Comparison of ENCODE assay signal across 8 cellular contexts in genomic region chr3:4474683-4475490, GRCh38. TPM values are rescaled to one million over a fixed set of nuclear protein-coding genes. Genes with fewer than 3 reads are reported as not detected.
DNase-seq lines count a peak whose midpoint lies in the region; ATAC-seq and TF ChIP-seq lines count a peak whose summit lies in the region.

No MANE protein-coding gene starts in this region.

- no peaks in the 10 kb centered on the region for H3K36me3 Mint-ChIP-seq in dendritic cell treated with granulocyte-macrophage colony-stimulating factor and Interleukin-4, amounts not matched to agents 40 ng/mL and 50 ng/mL, for 4 days (ENCODE audit: low read depth)

- no peaks in the 10 kb centered on the region for H3K27me3 Mint-ChIP-seq in dendritic cell treated with granulocyte-macrophage colony-stimulating factor and Interleukin-4, amounts not matched to agents 40 ng/mL and 50 ng/mL, for 4 days

- no peak overlapping the region for H2AFZ ChIP-seq in OCI-LY3 (ENCODE audit: low read depth, low read length)
- H2AFZ ChIP-seq in neuronal stem cell (ENCODE audit: low read length), result peak overlapping the region; percentile 55

- H3K27me3 ChIP-seq in OCI-LY3 (ENCODE audit: low read depth, low read length), result peaks cover 51% of the 10 kb centered on the region
- peaks cover 0 to 4% (median 0%) of the 10 kb centered on the region in 3 experiments for H3K27me3 ChIP-seq in neuronal stem cell (ENCODE audit: control insufficient read depth in 3 of 3, insufficient read depth in 3 of 3, low read depth in 1 of 3, low read length in 3 of 3)

- WGBS in neuronal stem cell (ENCODE audit: extremely low coverage in 2 of 2, insufficient read length in 2 of 2, insufficient replicate concordance in 1 of 2), 2 donors, result no CpG with 5 or more reads among the region's 7 CpGs

- no peak overlapping the region for H2BK12ac ChIP-seq in neuronal stem cell (ENCODE audit: low read length)

- no peak overlapping the region for H2BK120ac ChIP-seq in neuronal stem cell (ENCODE audit: low read depth, low read length)

- H4K20me1 ChIP-seq in OCI-LY3 (ENCODE audit: insufficient read depth, low read length), result no peaks in the 10 kb centered on the region

- no peak overlapping the region for H4K8ac ChIP-seq in neuronal stem cell (ENCODE audit: low read depth, low read length)

- H3K27ac ChIP-seq in OCI-LY3 (ENCODE audit: low read length) (no peak overlapping the region), neuronal stem cell (replicated peaks; ENCODE audit: low read length) (peak overlapping the region; percentile 20)

- ATAC-seq in GM18499 (IDR thresholded peaks at IDR 0.05; ENCODE audit: insufficient read depth, unreplicated experiment) (peak; percentile 48), HG02571 (IDR thresholded peaks at IDR 0.05; ENCODE audit: unreplicated experiment) (peak; percentile 48)

- no peak overlapping the region for H3K14ac ChIP-seq in neuronal stem cell (ENCODE audit: low read length)

- H3K4ac ChIP-seq in neuronal stem cell (ENCODE audit: low read length), result no peak overlapping the region

- H3K36me3 ChIP-seq in OCI-LY3 (replicated peaks; ENCODE audit: low read depth, low read length) (no peaks in the 10 kb centered on the region), neuronal stem cell (replicated peaks in 1 of 2; ENCODE audit: control insufficient read depth in 2 of 2, insufficient read depth in 2 of 2, low read length in 2 of 2) (no peaks in the 10 kb centered on the region)

- H3K4me3 ChIP-seq in OCI-LY3 (ENCODE audit: low read length), result peak overlapping the region; percentile 37; the same call in 1 of the 2 replicates
- H3K4me3 ChIP-seq in neuronal stem cell (ENCODE audit: low read length in 2 of 2), result no peak overlapping the region

- H3K4me2 ChIP-seq in OCI-LY3 (ENCODE audit: low read length) (peak overlapping the region; percentile 55), neuronal stem cell (ENCODE audit: insufficient read depth, low read length, poor library complexity, severe bottlenecking) (no peak overlapping the region)

- H4K91ac ChIP-seq in neuronal stem cell (ENCODE audit: low read depth, low read length, poor library complexity), result no peak overlapping the region

- no peak overlapping the region for H3K9ac ChIP-seq in OCI-LY3 (ENCODE audit: low read length)
- H3K9ac ChIP-seq in neuronal stem cell (ENCODE audit: low read depth, low read length, poor library complexity), result no peak overlapping the region

- intact Hi-C loops in dendritic cell treated with granulocyte-macrophage colony-stimulating factor and Interleukin-4, amounts not matched to agents 40 ng/mL and 50 ng/mL, for 4 days (cut with micrococcal nuclease), result no loop called here

- no peaks in the 10 kb centered on the region for H3K79me2 ChIP-seq in OCI-LY3 (ENCODE audit: low read length)

- no peaks in the 10 kb centered on the region for H3K9me3 ChIP-seq in OCI-LY3 (ENCODE audit: insufficient read depth, low read length)
- no peaks in the 10 kb centered on the region for H3K9me3 ChIP-seq in neuronal stem cell (replicated peaks in 1 of 2; ENCODE audit: control insufficient read depth in 2 of 2, insufficient read depth in 1 of 2, low read depth in 1 of 2, low read length in 2 of 2)

- H3K18ac ChIP-seq in neuronal stem cell (ENCODE audit: low read length), result no peak overlapping the region

- DNase-seq in neuronal stem cell (ENCODE audit: low spot score), result peak; percentile 31
- DNase-seq in cerebellum (ENCODE audit: low spot score), result no peak
- no peak for DNase-seq in NCI-H2081 (lab: John Stamatoyannopoulos, UW)
- DNase-seq in occipital lobe (lab: John Stamatoyannopoulos, UW), result no peak

- H3K79me1 ChIP-seq in neuronal stem cell (ENCODE audit: low read depth, low read length), result no peaks in the 10 kb centered on the region

- TF ChIP-seq CTCF in OCI-LY3 (IDR thresholded peaks at IDR 0.05; ENCODE audit: low read depth, low read length), result no peak

- H2BK5ac ChIP-seq in neuronal stem cell (ENCODE audit: low read length), result no peak overlapping the region

- no peaks in the 10 kb centered on the region for H3K9me3 Mint-ChIP-seq in dendritic cell treated with granulocyte-macrophage colony-stimulating factor and Interleukin-4, amounts not matched to agents 40 ng/mL and 50 ng/mL, for 4 days

- no peak overlapping the region for H3K23ac ChIP-seq in neuronal stem cell (ENCODE audit: low read depth, low read length, poor library complexity)

- H3K27ac Mint-ChIP-seq in dendritic cell treated with granulocyte-macrophage colony-stimulating factor and Interleukin-4, amounts not matched to agents 40 ng/mL and 50 ng/mL, for 4 days, result peak overlapping the region; percentile 77

- no peak overlapping the region for H2BK15ac ChIP-seq in neuronal stem cell (ENCODE audit: low read length)

- H2AK5ac ChIP-seq in neuronal stem cell (ENCODE audit: low read depth, low read length), result no peak overlapping the region

- H3K4me1 Mint-ChIP-seq in dendritic cell treated with granulocyte-macrophage colony-stimulating factor and Interleukin-4, amounts not matched to agents 40 ng/mL and 50 ng/mL, for 4 days (ENCODE audit: low read depth), result peaks cover 48% of the 10 kb centered on the region

- H3K4me1 ChIP-seq in OCI-LY3 (ENCODE audit: low read length), result peaks cover 16% of the 10 kb centered on the region
- peaks cover 2 to 6% of the 10 kb centered on the region in 2 donors for H3K4me1 ChIP-seq in neuronal stem cell (ENCODE audit: control insufficient read depth in 2 of 2, insufficient read depth in 1 of 2, low read depth in 1 of 2, low read length in 2 of 2)

- H3K4me3 Mint-ChIP-seq in dendritic cell treated with granulocyte-macrophage colony-stimulating factor and Interleukin-4, amounts not matched to agents 40 ng/mL and 50 ng/mL, for 4 days, result peak overlapping the region; percentile 52

RNA-seq across cellular contexts. Expression of gene SUMF1, which starts 7.8 kb away (rescaled TPM):
- polyA plus RNA-seq in neuronal stem cell (2013, experiment 1 of 2), result 5.0 TPM
- 5.3 TPM for polyA plus RNA-seq in neuronal stem cell (2013, experiment 2 of 2)
- total RNA-seq in cerebellum (28.5 TPM), occipital lobe (36.8 TPM)

RNA-seq across cellular contexts. Expression of gene ITPR1, which starts 18.3 kb away (rescaled TPM):
- polyA plus RNA-seq in neuronal stem cell (2013, experiment 1 of 2), result 1.3 TPM
- polyA plus RNA-seq in neuronal stem cell (2013, experiment 2 of 2), result 1.1 TPM
- total RNA-seq in cerebellum, result 632 TPM
- total RNA-seq in occipital lobe, result 136 TPM
